Comparison of ENCODE assay signal across 13 cellular contexts in the genomic region with DNA sequence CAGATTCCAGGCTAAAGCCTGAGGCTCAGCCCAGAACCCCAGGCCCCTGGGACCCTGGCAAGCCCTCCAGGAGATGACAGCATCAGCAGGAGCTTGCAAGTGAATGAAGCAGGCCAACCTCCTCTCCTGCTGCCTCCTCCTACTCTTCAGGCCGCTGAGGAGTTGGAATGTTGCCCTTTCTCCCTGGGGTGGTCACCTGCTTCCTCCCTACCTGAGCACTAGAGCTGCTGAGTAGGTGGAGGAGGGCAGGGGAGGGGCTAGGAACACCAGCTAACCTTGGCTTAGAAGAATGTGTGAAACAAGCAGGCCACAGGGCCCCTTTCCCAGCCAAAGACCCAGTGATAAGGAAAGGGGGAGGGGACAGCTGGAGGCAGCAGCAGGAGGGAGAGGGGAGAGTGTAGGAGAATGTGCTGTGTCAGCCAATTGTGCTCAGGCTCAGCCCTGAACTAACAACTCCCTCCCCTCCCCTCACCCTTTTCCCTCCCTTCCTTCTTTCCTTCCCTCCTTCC. TPM values are rescaled to one million over a fixed set of nuclear protein-coding genes. Genes with fewer than 3 reads are reported as not detected.
DNase-seq lines count a peak whose midpoint lies in the region; ATAC-seq, FAIRE-seq and TF ChIP-seq lines count a peak whose summit lies in the region.
"Had no signal": no experiment of that assay in that cellular context is flagged by ENCODE, and none has a peak within 500 bp of the region (broad histone marks: within the 10 kb centered on the region; RNA-seq: fewer than 3 reads in every experiment).

No MANE protein-coding gene starts in this region.

- H3K4me1 ChIP-seq in A549 = peaks cover 27% of the 10 kb centered on the region
- H3K4me1 ChIP-seq in HUES64 (ENCODE audit: insufficient read depth, low read length) = peaks cover 17% of the 10 kb centered on the region
- H3K4me1 ChIP-seq in mesodermal cell (ENCODE audit: control insufficient read depth, insufficient read depth, low read length, poor library complexity, severe bottlenecking) = peaks cover 44% of the 10 kb centered on the region

- CTCF ChIA-PET in A549 (lab: Yijun Ruan, JAX) = interaction anchor here (0.8 to 2.2 kb wide), 3 partner anchors 11 to 280 kb away, joined by 3 to 6 read pairs (median 4); no protein-coding TSS in a partner anchor

- DNase-seq in A549 (ENCODE audit: low read depth in 1 of 2, low spot score in 1 of 2) (no peak), fibroblast of the aortic adventitia (ENCODE audit: low read depth) (peak; percentile 10)
- DNase-seq in NK-92 treated with Interleukin-12 subunit alpha and Interleukin-12 subunit beta, amount 100 ng/mL, for 24 hours (lab: John Stamatoyannopoulos, UW) = no peak
- no peak for DNase-seq in stimulated activated CD4-positive, alpha-beta T cell treated with anti-CD3 and anti-CD28 coated beads, Interleukin-4, amount 100 ng/mL, for 24 hours
- DNase-seq: activated CD4-positive, CD25-positive, alpha-beta regulatory T cell treated with anti-CD3 and anti-CD28 coated beads, Interleukin-2, amount 50 U/mL, for 72 hours; activated T-cell treated with anti-CD3 and anti-CD28 coated beads, Interleukin-2, amount 50 U/mL, for 48 hours; brain microvascular endothelial cell; NCI-H2081 treated with DMSO at 0.1 percent for 48 hours had no signal

- TF ChIP-seq POLR2A in A549 (IDR thresholded peaks at IDR 0.05; ENCODE audit: low read length) = no peak

- H3K27me3 ChIP-seq in HUES64 (ENCODE audit: insufficient read depth, low read length) = no peaks in the 10 kb centered on the region
- H3K27me3 ChIP-seq: brain microvascular endothelial cell had no signal

- no peak for TF ChIP-seq CTCF in A549 (IDR thresholded peaks at IDR 0.05)
- no peak for TF ChIP-seq CTCF in fibroblast of the aortic adventitia (IDR thresholded peaks at IDR 0.05; ENCODE audit: insufficient read depth, low read length)

- POLR2A ChIA-PET in A549 (lab: Yijun Ruan, JAX) = no interaction called here

- no peaks in the 10 kb centered on the region for H3K9me3 ChIP-seq in A549
- H3K9me3 ChIP-seq in HUES64 (ENCODE audit: insufficient read depth, low read depth, low read length) = no peaks in the 10 kb centered on the region
- no peaks in the 10 kb centered on the region for H3K9me3 ChIP-seq in mesodermal cell (ENCODE audit: control insufficient read depth, low read length)

- H3K4me2 ChIP-seq in A549 = no peak overlapping the region

- H3K4me3 ChIP-seq in A549 (no peak overlapping the region), HUES64 (ENCODE audit: low read length) (no peak overlapping the region), fibroblast of the aortic adventitia (ENCODE audit: low read depth, low read length) (no peak overlapping the region), mesodermal cell (ENCODE audit: extremely low read depth, insufficient read depth, low read length, poor library complexity, severe bottlenecking) (no peak overlapping the region)

- no peak overlapping the region for H3K9ac ChIP-seq in HUES64 (ENCODE audit: low read depth, low read length)

- H3K36me3 ChIP-seq in HUES64 (ENCODE audit: insufficient read depth, low read length) = no peaks in the 10 kb centered on the region
- H3K36me3 ChIP-seq in mesodermal cell (ENCODE audit: control insufficient read depth, insufficient read depth, low read length) = no peaks in the 10 kb centered on the region
- H3K36me3 ChIP-seq: brain microvascular endothelial cell had no signal

- peak overlapping the region in 1 of 2 experiments; percentile 80; a peak in 2 of 6 replicates for H3K27ac ChIP-seq in A549
- peak overlapping the region; percentile 53; the same call in 1 of the 2 replicates for H3K27ac ChIP-seq in HUES64 (ENCODE audit: low read depth, low read length)
- H3K27ac ChIP-seq in mesodermal cell (ENCODE audit: low read depth, low read length, severe bottlenecking) = peak overlapping the region; percentile 73
- H3K27ac ChIP-seq: brain microvascular endothelial cell had no signal

- TF ChIP-seq RAD21 in A549 (conservative IDR thresholded peaks at IDR 0.05 in 1 of 2, IDR thresholded peaks at IDR 0.05 in 1 of 2) = no peak

- ATAC-seq in A549 = no peak
- no peak for ATAC-seq in GM21360 (IDR thresholded peaks at IDR 0.05; ENCODE audit: unreplicated experiment)
- ATAC-seq in HG02970 (IDR thresholded peaks at IDR 0.05; ENCODE audit: low FRiP score, unreplicated experiment) = no peak
- ATAC-seq: HCT116 had no signal

- no peak for TF ChIP-seq EP300 in A549 (IDR thresholded peaks at IDR 0.05)

- whole genome bisulfite sequencing in A549 (ENCODE audit: missing lambda C conversion rate) = no CpG with 5 or more reads among the region's 1 CpG
- no CpG with 5 or more reads among the region's 1 CpG for WGBS in HUES64
- no CpG with 5 or more reads among the region's 1 CpG for WGBS in mesodermal cell (ENCODE audit: insufficient coverage in 2 of 2), 2 experiments

- no peak for FAIRE-seq in A549 (lab: Jason Lieb, UNC)

TF ChIP-seq in A549, 52 proteins besides CTCF, POLR2A, EP300 and RAD21:
- TF ChIP-seq RARB (CRISPR knock-in tag; IDR thresholded peaks at IDR 0.05) = no peak
- peak; percentile 84 for TF ChIP-seq MAFK (IDR thresholded peaks at IDR 0.05; ENCODE audit: partially characterized antibody)

RNA-seq across cellular contexts. Expression of gene PJA1, which starts 58.0 kb away (rescaled TPM):
- polyA plus RNA-seq in A549 (2011; rRNA removed) (16.4 and 20.2 TPM in 2 replicates), A549 (2017; fragmentation: RNase III; extraction: RNeasy Plus Mini Kit Qiagen cat#74134 plus additional on column Dnase treatment) (14.8 to 19.6 TPM (median 18.7 TPM) in 3 replicates)
- 9.4 and 10.5 TPM in 2 replicates for polyA plus RNA-seq in A549 (2012; cell fraction: cytosol; rRNA removed)
- polyA plus RNA-seq in A549 (2012; cell fraction: nucleus; rRNA removed) = 9.3 and 10.4 TPM in 2 replicates
- 9.6 and 11.4 TPM in 2 replicates for polyA minus RNA-seq in A549 (2011; rRNA and poly(A)+ RNA removed)
- 43.3 TPM for polyA plus RNA-seq in HUES64 (2013, experiment 1 of 2)
- 50.7 TPM for polyA plus RNA-seq in HUES64 (2013, experiment 2 of 2)
- 15.7 and 31.2 TPM in 2 replicates for total RNA-seq in fibroblast of the aortic adventitia (ENCODE audit: low replicate concordance)
- polyA plus RNA-seq in mesodermal cell (2013, experiment 1 of 2) = 40.2 TPM
- polyA plus RNA-seq in mesodermal cell (2013, experiment 2 of 2) = 46.6 TPM
